14 cellular contexts compared by ENCODE assay signal in genomic region chr21:40719615-40720014, GRCh38.
"Had no signal": no experiment of that assay in that cellular context is flagged by ENCODE, and none has a peak within 500 bp of the region (broad histone marks: within the 10 kb centered on the region; RNA-seq: fewer than 3 reads in every experiment).

No MANE protein-coding gene starts in this region.

- DNase-seq: activated CD4-positive, CD25-positive, alpha-beta regulatory T cell treated with anti-CD3 and anti-CD28 coated beads, Interleukin-2, amount 50 U/mL, for 72 hours; anterior cingulate cortex; brain microvascular endothelial cell; cortex of kidney; effector CD4-positive, alpha-beta T cell; foreskin melanocyte; nucleus accumbens; posterior cingulate gyrus; retina; tibial artery; uterus had no signal

- H3K27ac ChIP-seq: brain microvascular endothelial cell, tibial artery, uterus had no signal

- H3K4me3 Mint-ChIP-seq: activated T-helper 1 cell treated with anti-CD3 and anti-CD28 coated beads, Interleukin-12 subunit alpha, Interleukin-12 subunit beta, Interleukin-2, Interleukin-4 antibody, amounts not matched to agents 30 ng/mL and 10 ng/mL and 1 ng/mL, durations not matched to agents 14 hours and 24 hours and 36 hours; natural killer cell treated with Interleukin-12 subunit alpha and Interleukin-12 subunit beta and Interleukin-15 and Interleukin-18, amount 100 ng/mL, for 72 hours; stimulated activated effector memory CD8-positive, alpha-beta T cell treated with anti-CD3 and anti-CD28 coated beads, Interleukin-12 subunit alpha, Interleukin-12 subunit beta, amount 100 ng/mL, for 72 hours had no signal

- H3K4me3 ChIP-seq: tibial artery, uterus had no signal

- H3K36me3 Mint-ChIP-seq: natural killer cell treated with Interleukin-12 subunit alpha and Interleukin-12 subunit beta and Interleukin-15 and Interleukin-18, amount 100 ng/mL, for 72 hours; stimulated activated effector memory CD8-positive, alpha-beta T cell treated with anti-CD3 and anti-CD28 coated beads, Interleukin-12 subunit alpha, Interleukin-12 subunit beta, amount 100 ng/mL, for 72 hours had no signal

- ATAC-seq: natural killer cell treated with Interleukin-12 subunit alpha and Interleukin-12 subunit beta and Interleukin-15 and Interleukin-18, amount 100 ng/mL, for 72 hours; stimulated activated effector memory CD8-positive, alpha-beta T cell treated with anti-CD3 and anti-CD28 coated beads, Interleukin-12 subunit alpha, Interleukin-12 subunit beta, amount 100 ng/mL, for 72 hours had no signal

- H3K4me1 Mint-ChIP-seq: stimulated activated effector memory CD8-positive, alpha-beta T cell treated with anti-CD3 and anti-CD28 coated beads, Interleukin-12 subunit alpha, Interleukin-12 subunit beta, amount 100 ng/mL, for 72 hours had no signal

- H3K36me3 ChIP-seq: brain microvascular endothelial cell, tibial artery, uterus had no signal

- H3K9me3 ChIP-seq: uterus had no signal

- H3K4me1 ChIP-seq: tibial artery, uterus had no signal

- H3K27me3 ChIP-seq: brain microvascular endothelial cell, tibial artery, uterus had no signal

- H3K27me3 Mint-ChIP-seq: natural killer cell treated with Interleukin-12 subunit alpha and Interleukin-12 subunit beta and Interleukin-15 and Interleukin-18, amount 100 ng/mL, for 72 hours had no signal

- H3K27ac Mint-ChIP-seq: activated T-helper 1 cell treated with anti-CD3 and anti-CD28 coated beads, Interleukin-12 subunit alpha, Interleukin-12 subunit beta, Interleukin-2, Interleukin-4 antibody, amounts not matched to agents 30 ng/mL and 10 ng/mL and 1 ng/mL, durations not matched to agents 14 hours and 24 hours and 36 hours; natural killer cell treated with Interleukin-12 subunit alpha and Interleukin-12 subunit beta and Interleukin-15 and Interleukin-18, amount 100 ng/mL, for 72 hours; stimulated activated effector memory CD8-positive, alpha-beta T cell treated with anti-CD3 and anti-CD28 coated beads, Interleukin-12 subunit alpha, Interleukin-12 subunit beta, amount 100 ng/mL, for 72 hours had no signal
